Comparison of ENCODE assay signal across 20 cellular contexts in genomic region chr5:133680830-133681555, GRCh38.
"Had no signal": no experiment of that assay in that cellular context is flagged by ENCODE, and none has a peak within 500 bp of the region (broad histone marks: within the 10 kb centered on the region; RNA-seq: fewer than 3 reads in every experiment).

No MANE protein-coding gene starts in this region.

- DNase-seq: activated CD4-positive, alpha-beta T cell treated with anti-CD3 and anti-CD28 coated beads, Interleukin-2, amount 50 U/mL, for 4 hours; activated naive CD4-positive, alpha-beta T cell; activated naive CD8-positive, alpha-beta T cell treated with anti-CD3 and anti-CD28 coated beads, Interleukin-2, amount 10 ng/mL, durations not matched to agents 7 days and 5 days; activated T-cell treated with anti-CD3 and anti-CD28 coated beads, Interleukin-2, amount 50 U/mL, for 1 hour; amygdala; body of pancreas; erythroblast; foreskin melanocyte; hypothalamus; ovary; psoas muscle; stimulated activated CD4-positive, alpha-beta T cell treated with anti-CD3 and anti-CD28 coated beads, Interleukin-4, amount 100 ng/mL, for 4 hours; stimulated activated naive B cell treated with anti-CD40 and anti-IgM and Interleukin-4, amounts not matched to agents 10 μg/mL and 1 μg/mL and 100 μg/mL, for 72 hours; thyroid gland; uterus; WERI-Rb-1 had no signal

- H3K36me3 Mint-ChIP-seq: activated naive CD8-positive, alpha-beta T cell treated with anti-CD3 and anti-CD28 coated beads, Interleukin-2, amount 10 ng/mL, durations not matched to agents 7 days and 5 days; memory B cell; stimulated activated naive B cell treated with anti-CD40 and anti-IgM and Interleukin-4, amounts not matched to agents 10 μg/mL and 1 μg/mL and 100 μg/mL, for 72 hours had no signal

- H3K9me3 Mint-ChIP-seq: activated naive CD8-positive, alpha-beta T cell treated with anti-CD3 and anti-CD28 coated beads, Interleukin-2, amount 10 ng/mL, durations not matched to agents 7 days and 5 days; activated T-helper 17 cell treated with anti-CD3 and anti-CD28 coated beads, Interleukin-2, amount 50 U/mL, for 72 hours; memory B cell; stimulated activated naive B cell treated with anti-CD40 and anti-IgM and Interleukin-4, amounts not matched to agents 10 μg/mL and 1 μg/mL and 100 μg/mL, for 72 hours had no signal

- H3K4me1 Mint-ChIP-seq: activated T-helper 17 cell treated with anti-CD3 and anti-CD28 coated beads, Interleukin-2, amount 50 U/mL, for 72 hours; memory B cell had no signal

- H3K4me1 ChIP-seq: body of pancreas, psoas muscle, right lobe of liver, uterus had no signal

- H3K27ac Mint-ChIP-seq: activated naive CD8-positive, alpha-beta T cell treated with anti-CD3 and anti-CD28 coated beads, Interleukin-2, amount 10 ng/mL, durations not matched to agents 7 days and 5 days; activated T-helper 17 cell treated with anti-CD3 and anti-CD28 coated beads, Interleukin-2, amount 50 U/mL, for 72 hours; memory B cell; stimulated activated naive B cell treated with anti-CD40 and anti-IgM and Interleukin-4, amounts not matched to agents 10 μg/mL and 1 μg/mL and 100 μg/mL, for 72 hours had no signal

- H3K4me3 ChIP-seq: body of pancreas, ovary, psoas muscle, right lobe of liver, smooth muscle cell, thyroid gland, uterus had no signal

- H3K36me3 ChIP-seq: ovary, right lobe of liver, thyroid gland, uterus, WERI-Rb-1 had no signal

- H3K4me3 Mint-ChIP-seq: activated naive CD8-positive, alpha-beta T cell treated with anti-CD3 and anti-CD28 coated beads, Interleukin-2, amount 10 ng/mL, durations not matched to agents 7 days and 5 days; activated T-helper 17 cell treated with anti-CD3 and anti-CD28 coated beads, Interleukin-2, amount 50 U/mL, for 72 hours; memory B cell; stimulated activated naive B cell treated with anti-CD40 and anti-IgM and Interleukin-4, amounts not matched to agents 10 μg/mL and 1 μg/mL and 100 μg/mL, for 72 hours had no signal

- H3K27ac ChIP-seq: body of pancreas, ovary, psoas muscle, right lobe of liver, thyroid gland, uterus, WERI-Rb-1 had no signal

- H3K27me3 ChIP-seq: body of pancreas, ovary, right lobe of liver, thyroid gland, uterus had no signal

- H3K9me3 ChIP-seq: body of pancreas, ovary, psoas muscle, right lobe of liver, thyroid gland, uterus had no signal
